17 cellular contexts compared by ENCODE assay signal in genomic region chr4:41156574-41156973, GRCh38. TPM values are rescaled to one million over a fixed set of nuclear protein-coding genes. Genes with fewer than 3 reads are reported as not detected.
A peak's percentile ranks its signal among the peaks of the same experiment; 100 is the strongest.
DNase-seq lines count a peak whose midpoint lies in the region; TF ChIP-seq lines count a peak whose summit lies in the region.
"Had no signal": no experiment of that assay in that cellular context is flagged by ENCODE, and none has a peak within 500 bp of the region (broad histone marks: within the 10 kb centered on the region; RNA-seq: fewer than 3 reads in every experiment).

No MANE protein-coding gene starts in this region.

- intact Hi-C loops in mammary epithelial cell (cut with micrococcal nuclease) (no loop called here), tibial artery (cut with DNase I; ENCODE audit: low total_unique reads) (no loop called here)

- peak overlapping the region; percentile 20 for H3K4me2 ChIP-seq in mammary epithelial cell (ENCODE audit: insufficient read depth, low read depth, low read length)

- H3K9ac ChIP-seq in mammary epithelial cell (ENCODE audit: insufficient read depth, low read length) = no peak overlapping the region

- H3K79me2 ChIP-seq in mammary epithelial cell (ENCODE audit: insufficient read depth, low read length) = peaks cover 78% of the 10 kb centered on the region

- H3K27ac ChIP-seq in mammary epithelial cell (ENCODE audit: insufficient read depth, low read depth, low read length) (peak overlapping the region; percentile 38), tibial artery (peak overlapping the region; percentile 65 to 67)
- H3K27ac ChIP-seq: stomach had no signal

- no peak overlapping the region for H2AFZ ChIP-seq in mammary epithelial cell (ENCODE audit: low read depth, low read length)

- H3K36me3 ChIP-seq in mammary epithelial cell (ENCODE audit: insufficient read depth, low read length) (no peaks in the 10 kb centered on the region), tibial artery (no peaks in the 10 kb centered on the region)
- H3K36me3 ChIP-seq: stomach had no signal

- H3K27me3 ChIP-seq in mammary epithelial cell (ENCODE audit: insufficient read depth, low read length) (no peaks in the 10 kb centered on the region), tibial artery (no peaks in the 10 kb centered on the region)
- H3K27me3 ChIP-seq: body of pancreas, stomach had no signal

- H3K4me1 ChIP-seq in mammary epithelial cell (ENCODE audit: insufficient read depth, low read length) (peaks cover 59% of the 10 kb centered on the region), tibial artery (peaks cover 0 to 78% (median 30%) of the 10 kb centered on the region in 4 donors)

- H3K9me3 ChIP-seq in mammary epithelial cell (replicated peaks; ENCODE audit: insufficient read depth, low read length) (no peaks in the 10 kb centered on the region), tibial artery (no peaks in the 10 kb centered on the region)
- H3K9me3 ChIP-seq: body of pancreas, stomach had no signal

- in situ Hi-C loops in mammary epithelial cell (cut with MboI; ENCODE audit: low sequenced_read_pairs in 2 of 2) = no loop called here

- 45% methylated on average over 10 of the region's 10 CpGs for whole genome bisulfite sequencing in mammary epithelial cell (ENCODE audit: low coverage, missing lambda C conversion rate)

- no TSS peak for BruUV-seq in mammary epithelial cell (replicated peaks; lab: Mats Ljungman, UMichigan)

- TF ChIP-seq CTCF in mammary epithelial cell (conservative IDR thresholded peaks at IDR 0.05 in 1 of 2, IDR thresholded peaks at IDR 0.05 in 1 of 2; ENCODE audit: extremely low read depth in 1 of 2, insufficient read depth in 1 of 2, low read depth in 1 of 2, low read length in 2 of 2) (no peak), tibial artery (IDR thresholded peaks at IDR 0.05) (no peak)

- dilution Hi-C loops in mammary epithelial cell (cut with HindIII; ENCODE audit: low sequenced_read_pairs) = no loop called here

- DNase-seq in NCI-H226 (peak; percentile 62), mammary epithelial cell (peak; percentile 76), iris pigment epithelial cell (ENCODE audit: low read depth) (peak; percentile 89), tibial artery (no peak), NCI-H2107 (lab: John Stamatoyannopoulos, UW) (no peak), NCI-H146 (lab: John Stamatoyannopoulos, UW) (no peak), NOMO-1 treated with DMSO at 0.1 percent for 48 hours (lab: John Stamatoyannopoulos, UW; ENCODE audit: unreplicated experiment) (no peak)
- DNase-seq: activated gamma-delta T cell treated with Interleukin-2 at 50 U/mL for 16 hours; CD4-positive, alpha-beta T cell; effector memory CD8-positive, alpha-beta T cell; islet precursor cell; NCI-H1694 treated with DMSO at 0.1 percent for 48 hours; NCI-H510A treated with DMSO at 0.1 percent for 48 hours; OCI-M1; stimulated activated CD4-positive, alpha-beta T cell treated with anti-CD3 and anti-CD28 coated beads, Interleukin-15, amount 100 ng/mL, for 24 hours; stomach had no signal

- CTCF ChIA-PET in mammary epithelial cell (lab: Charles Lee; ENCODE audit: low non-redundant PET) = interaction anchor here (0.7 kb wide), 1 partner anchor 21 kb away, joined by 8 read pairs; no protein-coding TSS in a partner anchor

- H3K4me3 ChIP-seq in mammary epithelial cell (replicated peaks in 1 of 3; ENCODE audit: insufficient read depth in 1 of 3, low read depth in 2 of 3, low read length in 3 of 3) (no peak overlapping the region), tibial artery (no peak overlapping the region)
- H3K4me3 ChIP-seq: body of pancreas, stomach had no signal

- no peaks in the 10 kb centered on the region for H4K20me1 ChIP-seq in mammary epithelial cell (ENCODE audit: insufficient read depth, low read length)

RNA-seq across cellular contexts. Expression of gene APBB2, which starts 57.8 kb away (rescaled TPM):
- total RNA-seq in mammary epithelial cell = 10 to 100 TPM; 75.8 to 81.7 TPM
- polyA plus RNA-seq in mammary epithelial cell = 60.8 TPM
- 74.3 TPM for polyA minus RNA-seq in mammary epithelial cell

Comparison
In these comparisons a context has a peak if more than half of its experiments do, and no peak if none do; other contexts are left out.
1. DNase-seq: peak in NCI-H226 (single experiment), mammary epithelial cell (single experiment) and iris pigment epithelial cell (single experiment); none in tibial artery (0 of 2), NCI-H2107 (single experiment), NCI-H146 (single experiment) and NOMO-1 treated with DMSO at 0.1 percent for 48 hours (single experiment).